ENCODE assay signal across 8 cellular contexts in the genomic region with DNA sequence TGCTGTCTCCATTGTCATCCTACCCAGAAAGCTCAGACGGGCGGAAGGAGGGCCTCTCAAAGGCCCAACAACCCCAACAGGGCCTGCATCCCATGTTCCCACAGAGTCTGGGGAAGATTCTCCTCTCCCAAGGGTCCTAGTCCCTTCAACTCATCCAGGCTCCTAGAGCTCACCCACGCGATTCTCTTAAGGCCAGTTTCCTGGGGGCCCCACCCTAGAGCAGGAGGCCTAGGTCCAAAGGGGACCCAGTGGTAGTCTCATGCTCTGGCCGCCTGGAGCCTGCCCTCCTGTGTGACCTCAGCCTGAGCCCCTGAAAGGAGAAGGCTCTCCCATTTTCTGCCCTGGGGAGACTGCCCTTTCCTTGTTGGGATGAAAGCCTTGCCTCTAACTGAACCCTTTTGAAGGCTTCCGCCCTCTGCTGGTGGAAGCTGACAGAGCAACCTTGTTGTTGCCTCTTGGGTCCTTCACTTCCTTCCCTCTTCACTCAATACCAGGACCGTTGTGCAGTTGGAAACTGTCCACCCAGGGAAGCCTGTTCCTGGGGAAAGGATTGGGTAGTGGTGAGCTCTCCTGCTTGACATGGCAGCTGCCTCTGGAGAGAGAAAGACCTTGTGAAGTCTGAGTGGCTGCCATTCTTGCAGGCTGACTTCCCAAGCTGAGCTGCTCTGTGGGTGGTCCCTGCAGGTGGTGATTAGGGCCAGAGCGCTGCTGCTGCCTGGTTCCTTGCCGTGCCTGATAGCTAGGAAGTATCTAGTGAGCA.
DNase-seq lines count a peak whose midpoint lies in the region; ATAC-seq, FAIRE-seq and TF ChIP-seq lines count a peak whose summit lies in the region.

No MANE protein-coding gene starts in this region.

- peak; percentile 74 for DNase-seq in AG20443 (ENCODE audit: low spot score)
- DNase-seq in GM18507 (ENCODE audit: extremely low spot score, insufficient read length, low read depth), result peak; percentile 38
- DNase-seq in NCI-H1694 (lab: John Stamatoyannopoulos, UW), result peak; percentile 59
- peak; percentile 88 for DNase-seq in activated CD4-positive, alpha-beta T cell treated with anti-CD3 and anti-CD28 coated beads, Interleukin-2, amount 10 ng/mL, durations not matched to agents 24 days and 14 days
- DNase-seq in erythroblast (lab: John Stamatoyannopoulos, UW), result peak; percentile 51 to 72
- DNase-seq in natural killer cell treated with Interleukin-12 subunit alpha and Interleukin-12 subunit beta and Interleukin-15 and Interleukin-18, amount 100 ng/mL, for 72 hours (ENCODE audit: low spot score), result no peak
- no peak for DNase-seq in OCI-M2 (lab: John Stamatoyannopoulos, UW; ENCODE audit: unreplicated experiment)
- DNase-seq in inferior parietal cortex (ENCODE audit: extremely low spot score), result no peak

- no peaks in the 10 kb centered on the region for H3K27me3 Mint-ChIP-seq in activated CD4-positive, alpha-beta T cell treated with anti-CD3 and anti-CD28 coated beads, Interleukin-2, amount 10 ng/mL, durations not matched to agents 24 days and 14 days
- no peaks in the 10 kb centered on the region for H3K27me3 Mint-ChIP-seq in natural killer cell treated with Interleukin-12 subunit alpha and Interleukin-12 subunit beta and Interleukin-15 and Interleukin-18, amount 100 ng/mL, for 72 hours

- no peaks in the 10 kb centered on the region for H3K36me3 Mint-ChIP-seq in activated CD4-positive, alpha-beta T cell treated with anti-CD3 and anti-CD28 coated beads, Interleukin-2, amount 10 ng/mL, durations not matched to agents 24 days and 14 days (ENCODE audit: low read depth)
- no peaks in the 10 kb centered on the region for H3K36me3 Mint-ChIP-seq in natural killer cell treated with Interleukin-12 subunit alpha and Interleukin-12 subunit beta and Interleukin-15 and Interleukin-18, amount 100 ng/mL, for 72 hours

- no peak for TF ChIP-seq POLR2A in erythroblast (IDR thresholded peaks at IDR 0.05; ENCODE audit: low read length)

- peak; percentile 48 to 62 for ATAC-seq in natural killer cell treated with Interleukin-12 subunit alpha and Interleukin-12 subunit beta and Interleukin-15 and Interleukin-18, amount 100 ng/mL, for 72 hours

- no peaks in the 10 kb centered on the region for H3K9me3 Mint-ChIP-seq in activated CD4-positive, alpha-beta T cell treated with anti-CD3 and anti-CD28 coated beads, Interleukin-2, amount 10 ng/mL, durations not matched to agents 24 days and 14 days
- H3K9me3 Mint-ChIP-seq in natural killer cell treated with Interleukin-12 subunit alpha and Interleukin-12 subunit beta and Interleukin-15 and Interleukin-18, amount 100 ng/mL, for 72 hours, result no peaks in the 10 kb centered on the region

- peaks cover 10% of the 10 kb centered on the region for H3K4me1 Mint-ChIP-seq in activated CD4-positive, alpha-beta T cell treated with anti-CD3 and anti-CD28 coated beads, Interleukin-2, amount 10 ng/mL, durations not matched to agents 24 days and 14 days
- peaks cover 7 to 8% of the 10 kb centered on the region in 2 donors for H3K4me1 Mint-ChIP-seq in natural killer cell treated with Interleukin-12 subunit alpha and Interleukin-12 subunit beta and Interleukin-15 and Interleukin-18, amount 100 ng/mL, for 72 hours (ENCODE audit: low read depth in 2 of 2)

- intact Hi-C loops in activated CD4-positive, alpha-beta T cell treated with anti-CD3 and anti-CD28 coated beads, Interleukin-2, amount 10 ng/mL, durations not matched to agents 24 days and 14 days (cut with micrococcal nuclease), result no loop called here

- FAIRE-seq in GM18507 (lab: Jason Lieb, UNC), result peak; percentile 86

- H3K4me3 Mint-ChIP-seq in activated CD4-positive, alpha-beta T cell treated with anti-CD3 and anti-CD28 coated beads, Interleukin-2, amount 10 ng/mL, durations not matched to agents 24 days and 14 days, result no peak overlapping the region
- H3K4me3 Mint-ChIP-seq in natural killer cell treated with Interleukin-12 subunit alpha and Interleukin-12 subunit beta and Interleukin-15 and Interleukin-18, amount 100 ng/mL, for 72 hours, result no peak overlapping the region

- H3K27ac Mint-ChIP-seq in activated CD4-positive, alpha-beta T cell treated with anti-CD3 and anti-CD28 coated beads, Interleukin-2, amount 10 ng/mL, durations not matched to agents 24 days and 14 days, result no peak overlapping the region
- no peak overlapping the region for H3K27ac Mint-ChIP-seq in natural killer cell treated with Interleukin-12 subunit alpha and Interleukin-12 subunit beta and Interleukin-15 and Interleukin-18, amount 100 ng/mL, for 72 hours

Comparison
In these comparisons a context has a peak if more than half of its experiments do, and no peak if none do; other contexts are left out.
1. DNase-seq: peak in AG20443 (single experiment), GM18507 (single experiment), NCI-H1694 (single experiment), activated CD4-positive, alpha-beta T cell treated with anti-CD3 and anti-CD28 coated beads, Interleukin-2, amount 10 ng/mL, durations not matched to agents 24 days and 14 days (single experiment) and erythroblast (2 of 2); none in natural killer cell treated with Interleukin-12 subunit alpha and Interleukin-12 subunit beta and Interleukin-15 and Interleukin-18, amount 100 ng/mL, for 72 hours (single experiment), OCI-M2 (single experiment) and inferior parietal cortex (single experiment).